ENCODE assay signal across 1 cellular context in genomic region chr22:19516378-19517170, GRCh38.
TF ChIP-seq lines count a peak whose summit lies in the region.

No MANE protein-coding gene starts in this region.

TF ChIP-seq in H1, 55 proteins besides CTCF, POLR2A, EP300 and RAD21:
- TF ChIP-seq TAF7 (optimal IDR thresholded peaks at IDR 0.05; ENCODE audit: borderline replicate concordance, low read depth, low read length) = no peak
- TF ChIP-seq HDAC6 (IDR thresholded peaks at IDR 0.05; ENCODE audit: low read depth, low read length) = no peak
- no peak for TF ChIP-seq GTF2F1 (IDR thresholded peaks at IDR 0.05; ENCODE audit: borderline replicate concordance, low read depth, low read length)
- no peak for TF ChIP-seq EZH2 (IDR thresholded peaks at IDR 0.05; ENCODE audit: low read depth, low read length, severe bottlenecking)
- TF ChIP-seq GABPA (IDR thresholded peaks at IDR 0.05; ENCODE audit: borderline replicate concordance, insufficient read depth, low read length) = no peak
- TF ChIP-seq MAX (IDR thresholded peaks at IDR 0.05) = no peak
- TF ChIP-seq JUND (IDR thresholded peaks at IDR 0.05; ENCODE audit: low read length) = no peak
- no peak for TF ChIP-seq POLR2AphosphoS5 (IDR thresholded peaks at IDR 0.05; ENCODE audit: low read depth, low read length)
- no peak for TF ChIP-seq CBX8 (IDR thresholded peaks at IDR 0.05; ENCODE audit: borderline replicate concordance, low read depth, low read length)
- TF ChIP-seq TBP (IDR thresholded peaks at IDR 0.05; ENCODE audit: low read depth, low read length) = no peak
- no peak for TF ChIP-seq ASH2L (IDR thresholded peaks at IDR 0.05; ENCODE audit: low read length)
- TF ChIP-seq POU5F1 (IDR thresholded peaks at IDR 0.05; ENCODE audit: low read depth, low read length) = no peak
- no peak for TF ChIP-seq SIX5 (IDR thresholded peaks at IDR 0.05; ENCODE audit: low read depth, low read length)
TF ChIP-seq in H1: peak in this region for 0.
